ENCODE assay signal across 15 cellular contexts in the genomic region with DNA sequence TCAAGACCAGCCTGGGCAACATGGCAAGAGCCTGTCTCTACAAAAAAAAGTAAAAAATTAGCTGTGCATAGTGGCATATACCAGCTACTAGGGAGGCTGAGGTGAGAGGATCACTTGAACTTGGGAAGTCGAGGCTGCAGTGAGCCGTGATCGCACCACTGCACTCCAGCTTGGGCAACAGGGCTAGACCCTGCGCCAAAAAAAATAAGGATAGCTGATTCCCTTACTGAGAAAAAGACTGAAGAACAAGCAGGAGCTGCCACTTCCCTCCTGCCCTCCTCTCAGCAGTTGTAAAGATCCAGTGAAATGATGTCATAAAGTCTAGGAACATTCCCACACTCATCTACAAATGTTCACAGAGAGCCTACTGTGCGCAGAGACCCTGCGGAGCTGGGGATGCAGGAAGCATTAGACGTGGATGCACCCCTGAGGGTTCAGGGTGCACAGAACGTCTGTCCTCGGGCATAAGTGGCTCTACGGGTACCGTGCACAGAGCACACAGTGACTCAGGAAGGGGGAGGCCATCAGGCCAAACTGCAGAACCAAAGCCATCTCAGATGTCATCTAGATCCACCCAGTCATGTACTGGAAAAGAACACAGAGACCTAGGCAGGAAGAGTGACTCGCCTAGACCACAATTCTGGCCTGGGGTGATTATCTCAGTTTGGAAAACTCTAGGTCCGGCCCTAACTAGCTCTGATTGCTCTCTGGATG. TPM values are rescaled to one million over a fixed set of nuclear protein-coding genes. Genes with fewer than 3 reads are reported as not detected.
DNase-seq lines count a peak whose midpoint lies in the region; ATAC-seq, FAIRE-seq and TF ChIP-seq lines count a peak whose summit lies in the region.
"Had no signal": no experiment of that assay in that cellular context is flagged by ENCODE, and none has a peak within 500 bp of the region (broad histone marks: within the 10 kb centered on the region; RNA-seq: fewer than 3 reads in every experiment).

No MANE protein-coding gene starts in this region.

- H3K27ac ChIP-seq in GM23248: peak overlapping the region; percentile 91
- H3K27ac ChIP-seq in RWPE2 (ENCODE audit: poor library complexity, severe bottlenecking): peak overlapping the region; percentile 73
- H3K27ac ChIP-seq in endothelial cell of umbilical vein (ENCODE audit: insufficient read depth, low read depth, low read length): peak overlapping the region; percentile 6
- H3K27ac ChIP-seq: lower lobe of right lung, Peyer's patch had no signal

- BruUV-seq in endothelial cell of umbilical vein (replicated peaks; lab: Mats Ljungman, UMichigan): no TSS peak

- TF ChIP-seq CTCF in RWPE2 (IDR thresholded peaks at IDR 0.05; ENCODE audit: poor library complexity, severe bottlenecking): no peak
- no peak for TF ChIP-seq CTCF in endothelial cell of umbilical vein (IDR thresholded peaks at IDR 0.05; ENCODE audit: extremely low read depth in 1 of 2, insufficient read depth in 1 of 2, low read depth in 1 of 2, low read length in 2 of 2)

- H3K4me3 ChIP-seq in GM23248 (0 out of 2 replicates have a peak overlapping the region, but pooled peaks have one; percentile 30), RWPE2 (ENCODE audit: severe bottlenecking) (no peak overlapping the region), endothelial cell of umbilical vein (replicated peaks in 1 of 3; ENCODE audit: insufficient read depth in 1 of 3, low read depth in 1 of 3, low read length in 3 of 3) (no peak overlapping the region)
- H3K4me3 ChIP-seq: lower lobe of right lung, Peyer's patch had no signal

- H3K79me2 ChIP-seq in GM23248 (ENCODE audit: insufficient read depth) (peaks cover 67% of the 10 kb centered on the region), endothelial cell of umbilical vein (ENCODE audit: control insufficient read depth, insufficient read depth, low read length) (peaks cover 7% of the 10 kb centered on the region)

- peak; percentile 48 for ATAC-seq in RWPE2 (ENCODE audit: low read depth)
- ATAC-seq in sciatic nerve: peak; percentile 25
- ATAC-seq in HG03520 (IDR thresholded peaks at IDR 0.05; ENCODE audit: unreplicated experiment): no peak
- ATAC-seq in GM19397 (IDR thresholded peaks at IDR 0.05; ENCODE audit: unreplicated experiment): no peak
- ATAC-seq: lower lobe of right lung had no signal

- intact Hi-C loops in endothelial cell of umbilical vein (cut with micrococcal nuclease) (no loop called here), sciatic nerve (cut with DNase I) (no loop called here)

- H3K9me3 ChIP-seq in GM23248 (ENCODE audit: low read depth) (no peaks in the 10 kb centered on the region), RWPE2 (ENCODE audit: severe bottlenecking) (no peaks in the 10 kb centered on the region), endothelial cell of umbilical vein (replicated peaks; ENCODE audit: control insufficient read depth, insufficient read depth, low read length) (no peaks in the 10 kb centered on the region)
- H3K9me3 ChIP-seq: lower lobe of right lung, Peyer's patch had no signal

- H3F3A ChIP-seq in GM23248 (ENCODE audit: insufficient read depth): peaks cover 49% of the 10 kb centered on the region

- no peaks in the 10 kb centered on the region for H3K9me1 ChIP-seq in endothelial cell of umbilical vein (replicated peaks; ENCODE audit: control insufficient read depth, extremely low read depth, insufficient read depth, low read length)

- CTCF ChIA-PET in endothelial cell of umbilical vein (lab: Charles Lee): interaction anchor here (0.9 to 4.1 kb wide), 7 partner anchors 11 to 153 kb away, joined by 3 to 21 read pairs (median 4); a partner anchor contains a TSS

- peak; percentile 90 for DNase-seq in GM23248
- no peak for DNase-seq in RWPE2 (ENCODE audit: low spot score)
- peak; percentile 50 for DNase-seq in endothelial cell of umbilical vein (ENCODE audit: low read depth, low spot score)
- no peak for DNase-seq in sciatic nerve (ENCODE audit: low spot score)
- no peak for DNase-seq in NCI-H146 treated with DMSO at 0.1 percent for 48 hours (lab: John Stamatoyannopoulos, UW; ENCODE audit: unreplicated experiment)
- DNase-seq in activated naive CD4-positive, alpha-beta T cell treated with Interleukin-2 at 50 U/mL for 16 hours: no peak
- DNase-seq: activated CD4-positive, alpha-beta T cell treated with anti-CD3 and anti-CD28 coated beads, Interleukin-2, amount 50 U/mL, for 4 hours; anterior cingulate cortex; erythroblast; lower lobe of right lung; NCI-H1694 treated with DMSO at 0.1 percent for 48 hours; Peyer's patch had no signal

- TF ChIP-seq POLR2A in endothelial cell of umbilical vein (IDR thresholded peaks at IDR 0.05; ENCODE audit: low read depth, low read length): no peak

- H3K4me1 ChIP-seq in GM23248 (ENCODE audit: insufficient read depth) (peaks cover 21% of the 10 kb centered on the region), RWPE2 (ENCODE audit: insufficient read depth, poor library complexity, severe bottlenecking) (peaks cover 18% of the 10 kb centered on the region), endothelial cell of umbilical vein (ENCODE audit: control insufficient read depth, extremely low read depth, insufficient read depth, low read length) (peaks cover 6% of the 10 kb centered on the region)
- H3K4me1 ChIP-seq: lower lobe of right lung had no signal

- no peaks in the 10 kb centered on the region for H3K9me2 ChIP-seq in GM23248 (ENCODE audit: insufficient read depth)

- peaks cover 39% of the 10 kb centered on the region for H3K36me3 ChIP-seq in GM23248 (ENCODE audit: low read depth)
- peaks cover 86% of the 10 kb centered on the region for H3K36me3 ChIP-seq in RWPE2 (ENCODE audit: low read depth)
- H3K36me3 ChIP-seq in endothelial cell of umbilical vein (ENCODE audit: control insufficient read depth in 2 of 2, extremely low read depth in 1 of 2, insufficient read depth in 2 of 2, low read length in 2 of 2): peaks cover 3 to 40% of the 10 kb centered on the region in 2 experiments

- in situ Hi-C loops in GM23248 (cut with MboI): no loop called here

- H3K27me3 ChIP-seq in GM23248 (replicated peaks; ENCODE audit: insufficient read depth) (no peaks in the 10 kb centered on the region), RWPE2 (ENCODE audit: insufficient read depth, poor library complexity, severe bottlenecking) (no peaks in the 10 kb centered on the region), endothelial cell of umbilical vein (ENCODE audit: control insufficient read depth in 2 of 2, insufficient read depth in 2 of 2, low read length in 2 of 2) (no peaks in the 10 kb centered on the region)
- H3K27me3 ChIP-seq: Peyer's patch had no signal

- FAIRE-seq in endothelial cell of umbilical vein (lab: Jason Lieb, UNC): peak; percentile 69
- FAIRE-seq: G401.6 had no signal

- 50 to 51% methylated on average over 13 of the region's 13 CpGs for WGBS in GM23248 (ENCODE audit: low coverage in 1 of 2, low lambda C conversion rate in 2 of 2, missing lambda C conversion rate in 2 of 2), 2 experiments

- H4K20me1 ChIP-seq in GM23248 (ENCODE audit: insufficient read depth): no peaks in the 10 kb centered on the region
- H4K20me1 ChIP-seq in endothelial cell of umbilical vein (replicated peaks; ENCODE audit: control insufficient read depth, extremely low read depth, insufficient read depth, low read length): no peaks in the 10 kb centered on the region

- dilution Hi-C loops in endothelial cell of umbilical vein (cut with MboI; ENCODE audit: extremely low pct_ligation_motif_present, low sequenced_read_pairs): no loop called here

- no peak overlapping the region for H3K4me2 ChIP-seq in GM23248 (ENCODE audit: unreplicated experiment)
- H3K4me2 ChIP-seq in endothelial cell of umbilical vein (ENCODE audit: insufficient read depth, low read length): no peak overlapping the region

- H3K9ac ChIP-seq in GM23248 (peak overlapping the region; percentile 69), endothelial cell of umbilical vein (replicated peaks; ENCODE audit: extremely low read depth, insufficient read depth, low read length) (no peak overlapping the region)

- POLR2A ChIA-PET in endothelial cell of umbilical vein (lab: Charles Lee): interaction anchor here (1.5 kb wide), 1 partner anchor 12 kb away, joined by 5 read pairs; a partner anchor contains a TSS

- H2AFZ ChIP-seq in GM23248 (no peak overlapping the region), endothelial cell of umbilical vein (ENCODE audit: low read depth, low read length) (no peak overlapping the region)

RNA-seq across cellular contexts. Expression of a gene that starts 11.7 kb away (rescaled TPM):
- total RNA-seq in GM23248 (2014; rRNA removed; shearing (Covaris generic)): 41.9 and 54.6 TPM in 2 replicates
- polyA plus RNA-seq in GM23248 (2016; fragmentation: Nextera tagmentation; extraction: Ambion mirVana) (23.3 and 26.6 TPM in 2 replicates), endothelial cell of umbilical vein (22.5 and 24.0 TPM in 2 replicates)
- total RNA-seq in endothelial cell of umbilical vein (22.7 and 28.8 TPM in 2 replicates), sciatic nerve (20.8 TPM)
- 32.7 and 34.4 TPM in 2 replicates for polyA plus RNA-seq in endothelial cell of umbilical vein (2011; cell fraction: cytosol; rRNA removed)
- polyA plus RNA-seq in endothelial cell of umbilical vein (2011; cell fraction: nucleus; rRNA removed): 45.3 and 46.8 TPM in 2 replicates
- 22.1 and 26.8 TPM in 2 replicates for polyA plus RNA-seq in endothelial cell of umbilical vein (2012)
- 38.3 and 59.6 TPM in 2 replicates for polyA minus RNA-seq in endothelial cell of umbilical vein
- 2.0 TPM for polyA minus RNA-seq in endothelial cell of umbilical vein (2011; cell fraction: cytosol; rRNA and poly(A)+ RNA removed)
- 25.6 and 26.1 TPM in 2 replicates for polyA minus RNA-seq in endothelial cell of umbilical vein (2011; cell fraction: nucleus; rRNA and poly(A)+ RNA removed)

RNA-seq across cellular contexts. Expression of a gene that starts 17.0 kb away (rescaled TPM):
- 6.6 and 18.3 TPM in 2 replicates for total RNA-seq in GM23248 (2014; rRNA removed; shearing (Covaris generic))
- 8.1 and 8.5 TPM in 2 replicates for polyA plus RNA-seq in GM23248 (2016; fragmentation: Nextera tagmentation; extraction: Ambion mirVana)
- total RNA-seq in endothelial cell of umbilical vein: 30.3 and 33.9 TPM in 2 replicates
- polyA plus RNA-seq in endothelial cell of umbilical vein: 41.9 and 55.4 TPM in 2 replicates
- 30.6 and 32.7 TPM in 2 replicates for polyA plus RNA-seq in endothelial cell of umbilical vein (2011; cell fraction: cytosol; rRNA removed)
- polyA plus RNA-seq in endothelial cell of umbilical vein (2011; cell fraction: nucleus; rRNA removed): 20.6 and 21.5 TPM in 2 replicates
- polyA plus RNA-seq in endothelial cell of umbilical vein (2012): 19.4 and 24.2 TPM in 2 replicates
- polyA minus RNA-seq in endothelial cell of umbilical vein: 10.8 and 20.8 TPM in 2 replicates
- 35.0 TPM for polyA minus RNA-seq in endothelial cell of umbilical vein (2011; cell fraction: cytosol; rRNA and poly(A)+ RNA removed)
- 18.0 and 18.9 TPM in 2 replicates for polyA minus RNA-seq in endothelial cell of umbilical vein (2011; cell fraction: nucleus; rRNA and poly(A)+ RNA removed)
- total RNA-seq in sciatic nerve: 3.6 TPM

RNA-seq across cellular contexts. Expression of a gene that starts 21.3 kb away (rescaled TPM):
- total RNA-seq in GM23248 (2014; rRNA removed; shearing (Covaris generic)): 29.9 and 45.1 TPM in 2 replicates
- 2.7 and 2.9 TPM in 2 replicates for polyA plus RNA-seq in GM23248 (2016; fragmentation: Nextera tagmentation; extraction: Ambion mirVana)
- 24.4 and 26.9 TPM in 2 replicates for total RNA-seq in endothelial cell of umbilical vein
- polyA plus RNA-seq in endothelial cell of umbilical vein: 16.7 and 21.7 TPM in 2 replicates
- polyA plus RNA-seq in endothelial cell of umbilical vein (2011; cell fraction: cytosol; rRNA removed): 7.9 and 11.9 TPM in 2 replicates
- 54.6 and 61.2 TPM in 2 replicates for polyA plus RNA-seq in endothelial cell of umbilical vein (2011; cell fraction: nucleus; rRNA removed)
- polyA plus RNA-seq in endothelial cell of umbilical vein (2012): 14.1 and 23.1 TPM in 2 replicates
- polyA minus RNA-seq in endothelial cell of umbilical vein: 16.5 and 20.9 TPM in 2 replicates
- 3.4 TPM for polyA minus RNA-seq in endothelial cell of umbilical vein (2011; cell fraction: cytosol; rRNA and poly(A)+ RNA removed)
- 14.1 and 18.8 TPM in 2 replicates for polyA minus RNA-seq in endothelial cell of umbilical vein (2011; cell fraction: nucleus; rRNA and poly(A)+ RNA removed)
- total RNA-seq in sciatic nerve: 25.5 TPM

RNA-seq across cellular contexts. Expression of a gene that starts 51.7 kb away (rescaled TPM):
- total RNA-seq in GM23248 (2014; rRNA removed; shearing (Covaris generic)): 5.0 and 9.2 TPM in 2 replicates
- polyA plus RNA-seq in GM23248 (2016; fragmentation: Nextera tagmentation; extraction: Ambion mirVana): 2.5 and 2.7 TPM in 2 replicates
- 1.7 and 2.1 TPM in 2 replicates for total RNA-seq in endothelial cell of umbilical vein
- 3.1 and 3.7 TPM in 2 replicates for polyA plus RNA-seq in endothelial cell of umbilical vein
- 1.7 and 1.9 TPM in 2 replicates for polyA plus RNA-seq in endothelial cell of umbilical vein (2011; cell fraction: cytosol; rRNA removed)
- 2.9 and 4.0 TPM in 2 replicates for polyA plus RNA-seq in endothelial cell of umbilical vein (2011; cell fraction: nucleus; rRNA removed)
- polyA plus RNA-seq in endothelial cell of umbilical vein (2012): 1.1 and 1.2 TPM in 2 replicates
- 1.8 and 2.0 TPM in 2 replicates for polyA minus RNA-seq in endothelial cell of umbilical vein
- 1.1 TPM for polyA minus RNA-seq in endothelial cell of umbilical vein (2011; cell fraction: cytosol; rRNA and poly(A)+ RNA removed)
- 2.0 and 2.7 TPM in 2 replicates for polyA minus RNA-seq in endothelial cell of umbilical vein (2011; cell fraction: nucleus; rRNA and poly(A)+ RNA removed)
- total RNA-seq in sciatic nerve: 0.71 TPM

RNA-seq across cellular contexts. Expression of a gene that starts 51.9 kb away (rescaled TPM):
- total RNA-seq in GM23248 (2014; rRNA removed; shearing (Covaris generic)): 9.1 and 12.9 TPM in 2 replicates
- polyA plus RNA-seq in GM23248 (2016; fragmentation: Nextera tagmentation; extraction: Ambion mirVana): 75.0 and 88.3 TPM in 2 replicates
- 173 and 187 TPM in 2 replicates for total RNA-seq in endothelial cell of umbilical vein
- polyA plus RNA-seq in endothelial cell of umbilical vein: 23.1 and 60.2 TPM in 2 replicates
- 55.6 and 76.1 TPM in 2 replicates for polyA plus RNA-seq in endothelial cell of umbilical vein (2011; cell fraction: cytosol; rRNA removed)
- 109 and 122 TPM in 2 replicates for polyA plus RNA-seq in endothelial cell of umbilical vein (2011; cell fraction: nucleus; rRNA removed)
- 69.2 and 83.3 TPM in 2 replicates for polyA plus RNA-seq in endothelial cell of umbilical vein (2012)
- 92.2 and 107 TPM in 2 replicates for polyA minus RNA-seq in endothelial cell of umbilical vein
- polyA minus RNA-seq in endothelial cell of umbilical vein (2011; cell fraction: cytosol; rRNA and poly(A)+ RNA removed): 79.8 TPM
- 95.4 and 95.8 TPM in 2 replicates for polyA minus RNA-seq in endothelial cell of umbilical vein (2011; cell fraction: nucleus; rRNA and poly(A)+ RNA removed)
- 138 TPM for total RNA-seq in sciatic nerve

Comparison
In these comparisons a context has a peak if more than half of its experiments do, and no peak if none do; other contexts are left out.
1. DNase-seq: peak in GM23248 (single experiment) and endothelial cell of umbilical vein (single experiment); none in RWPE2 (single experiment), sciatic nerve (single experiment), NCI-H146 treated with DMSO at 0.1 percent for 48 hours (single experiment) and activated naive CD4-positive, alpha-beta T cell treated with Interleukin-2 at 50 U/mL for 16 hours (single experiment).
2. H3K27ac ChIP-seq: peak in every context shown above with its lines; median percentile 91 in GM23248; 73 in RWPE2; 6 in endothelial cell of umbilical vein.
3. ATAC-seq: peak in RWPE2 (single experiment) and sciatic nerve (single experiment); none in HG03520 (single experiment) and GM19397 (single experiment).